Comparison of ENCODE assay signal across 1 cellular context in the genomic region with DNA sequence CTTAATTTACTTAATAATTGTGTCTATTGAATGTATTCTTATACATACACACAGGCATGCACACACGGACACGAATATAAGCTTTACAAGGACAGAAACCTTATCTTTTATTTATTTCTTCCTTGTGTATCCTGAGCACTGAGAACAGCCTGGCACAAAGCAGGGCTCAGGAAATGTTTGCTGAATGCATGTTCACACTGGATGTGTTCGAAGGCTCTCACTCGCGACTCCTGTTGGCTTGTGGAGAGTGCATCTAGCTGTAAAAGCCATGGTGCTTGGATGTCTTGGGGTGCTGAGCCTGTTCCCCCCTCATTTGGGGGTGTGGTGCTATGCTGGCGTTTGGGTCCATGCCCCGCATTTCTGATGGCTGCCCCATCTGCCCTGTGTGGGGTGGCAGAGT.
TF ChIP-seq lines count a peak whose summit lies in the region.

No MANE protein-coding gene starts in this region.

TF ChIP-seq in GM23338, 12 proteins besides CTCF, POLR2A, EP300 and RAD21 (continued from another document):
- TF ChIP-seq ZNF462 (CRISPR knock-in tag; IDR thresholded peaks at IDR 0.05) (no peak), CREB1 (CRISPR knock-in tag; IDR thresholded peaks at IDR 0.05; ENCODE audit: low read depth) (no peak), POLR2AphosphoS5 (IDR thresholded peaks at IDR 0.05; ENCODE audit: low read depth) (no peak), EZH2phosphoT487 (IDR thresholded peaks at IDR 0.05; ENCODE audit: unreplicated experiment) (no peak), ZNF331 (CRISPR knock-in tag; IDR thresholded peaks at IDR 0.05; ENCODE audit: low read depth) (no peak), ZNF114 (CRISPR knock-in tag; IDR thresholded peaks at IDR 0.05) (no peak), ETS1 (IDR thresholded peaks at IDR 0.05) (no peak)
- TF ChIP-seq, protein P1, sequence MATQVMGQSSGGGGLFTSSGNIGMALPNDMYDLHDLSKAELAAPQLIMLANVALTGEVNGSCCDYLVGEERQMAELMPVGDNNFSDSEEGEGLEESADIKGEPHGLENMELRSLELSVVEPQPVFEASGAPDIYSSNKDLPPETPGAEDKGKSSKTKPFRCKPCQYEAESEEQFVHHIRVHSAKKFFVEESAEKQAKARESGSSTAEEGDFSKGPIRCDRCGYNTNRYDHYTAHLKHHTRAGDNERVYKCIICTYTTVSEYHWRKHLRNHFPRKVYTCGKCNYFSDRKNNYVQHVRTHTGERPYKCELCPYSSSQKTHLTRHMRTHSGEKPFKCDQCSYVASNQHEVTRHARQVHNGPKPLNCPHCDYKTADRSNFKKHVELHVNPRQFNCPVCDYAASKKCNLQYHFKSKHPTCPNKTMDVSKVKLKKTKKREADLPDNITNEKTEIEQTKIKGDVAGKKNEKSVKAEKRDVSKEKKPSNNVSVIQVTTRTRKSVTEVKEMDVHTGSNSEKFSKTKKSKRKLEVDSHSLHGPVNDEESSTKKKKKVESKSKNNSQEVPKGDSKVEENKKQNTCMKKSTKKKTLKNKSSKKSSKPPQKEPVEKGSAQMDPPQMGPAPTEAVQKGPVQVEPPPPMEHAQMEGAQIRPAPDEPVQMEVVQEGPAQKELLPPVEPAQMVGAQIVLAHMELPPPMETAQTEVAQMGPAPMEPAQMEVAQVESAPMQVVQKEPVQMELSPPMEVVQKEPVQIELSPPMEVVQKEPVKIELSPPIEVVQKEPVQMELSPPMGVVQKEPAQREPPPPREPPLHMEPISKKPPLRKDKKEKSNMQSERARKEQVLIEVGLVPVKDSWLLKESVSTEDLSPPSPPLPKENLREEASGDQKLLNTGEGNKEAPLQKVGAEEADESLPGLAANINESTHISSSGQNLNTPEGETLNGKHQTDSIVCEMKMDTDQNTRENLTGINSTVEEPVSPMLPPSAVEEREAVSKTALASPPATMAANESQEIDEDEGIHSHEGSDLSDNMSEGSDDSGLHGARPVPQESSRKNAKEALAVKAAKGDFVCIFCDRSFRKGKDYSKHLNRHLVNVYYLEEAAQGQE (IDR thresholded peaks at IDR 0.05; ENCODE audit: unreplicated experiment) = no peak
TF ChIP-seq in GM23338: peak in this region for 0.
